Comparison of ENCODE assay signal across 14 cellular contexts in genomic region chr6:143241110-143241509, GRCh38.
DNase-seq lines count a peak whose midpoint lies in the region; ATAC-seq and TF ChIP-seq lines count a peak whose summit lies in the region.
"Had no signal": no experiment of that assay in that cellular context is flagged by ENCODE, and none has a peak within 500 bp of the region (broad histone marks: within the 10 kb centered on the region; RNA-seq: fewer than 3 reads in every experiment).

No MANE protein-coding gene starts in this region.

- 13 to 34% (median 18%) methylated on average over 4 of the region's 4 CpGs for WGBS in ovary, 3 donors

- DNase-seq in Right ventricle myocardium inferior (ENCODE audit: missing footprints) (no peak), cardiac septum (ENCODE audit: low spot score) (no peak), fibroblast of mammary gland (ENCODE audit: low read depth) (peak; percentile 75), ovary (peak; percentile 67 to 79 (median 71)), NCI-H446 treated with DMSO at 0.1 percent for 48 hours (lab: John Stamatoyannopoulos, UW) (no peak)
- DNase-seq in stimulated activated CD4-positive, alpha-beta T cell treated with anti-CD3 and anti-CD28 coated beads, Interleukin-2, amount 100 ng/mL, for 24 hours, result no peak
- DNase-seq: CD4-positive, CD25-positive, alpha-beta regulatory T cell; HCEC 1CT; NCI-H1105 treated with DMSO at 0.1 percent for 48 hours; NCI-H187 had no signal

- H3K9ac ChIP-seq in subcutaneous abdominal adipose tissue (ENCODE audit: low read length in 5 of 5), result no peak overlapping the region

- ATAC-seq in Right ventricle myocardium inferior (peak; percentile 62), HG03457 (IDR thresholded peaks at IDR 0.05; ENCODE audit: unreplicated experiment) (no peak)

- no peak for TF ChIP-seq POLR2A in ovary (IDR thresholded peaks at IDR 0.05)

- TF ChIP-seq CTCF in fibroblast of mammary gland (conservative IDR thresholded peaks at IDR 0.05; ENCODE audit: control insufficient read depth, insufficient read depth, low read depth, low read length), result no peak
- no peak for TF ChIP-seq CTCF in ovary (IDR thresholded peaks at IDR 0.05)

- H3K27me3 ChIP-seq in ovary (no peaks in the 10 kb centered on the region), subcutaneous abdominal adipose tissue (ENCODE audit: control insufficient read depth in 5 of 5, insufficient read depth in 4 of 5, low read length in 5 of 5) (no peaks in the 10 kb centered on the region)

- peaks cover 3% of the 10 kb centered on the region for H3K4me1 ChIP-seq in ovary (ENCODE audit: insufficient read depth)
- peaks cover 0 to 23% (median 8%) of the 10 kb centered on the region in 5 donors for H3K4me1 ChIP-seq in subcutaneous abdominal adipose tissue (ENCODE audit: control insufficient read depth in 5 of 5, insufficient read depth in 5 of 5, low read length in 5 of 5)

- H3K27ac ChIP-seq in ovary (peak overlapping the region in 1 of 2 donors; percentile 71), subcutaneous abdominal adipose tissue (ENCODE audit: low read depth, low read length) (peak overlapping the region; percentile 69)
- H3K27ac ChIP-seq: 22Rv1, RWPE1 had no signal

- H3K36me3 ChIP-seq in ovary (no peaks in the 10 kb centered on the region), subcutaneous abdominal adipose tissue (ENCODE audit: control insufficient read depth in 5 of 5, insufficient read depth in 5 of 5, low read length in 5 of 5) (no peaks in the 10 kb centered on the region)

- intact Hi-C loops in Right ventricle myocardium inferior (cut with DNase I), result no loop called here
- intact Hi-C loops in cardiac septum (cut with DNase I), result no loop called here
- intact Hi-C loops in ovary (cut with DNase I), result no loop called here

- no peak for TF ChIP-seq EP300 in ovary (IDR thresholded peaks at IDR 0.05)

- no peak overlapping the region for H3K4me3 ChIP-seq in fibroblast of mammary gland (ENCODE audit: control insufficient read depth, low read depth, low read length)
- no peak overlapping the region for H3K4me3 ChIP-seq in ovary
- no peak overlapping the region for H3K4me3 ChIP-seq in subcutaneous abdominal adipose tissue (ENCODE audit: low read depth in 1 of 5, low read length in 5 of 5)

- no peaks in the 10 kb centered on the region for H3K9me3 ChIP-seq in ovary
- H3K9me3 ChIP-seq in subcutaneous abdominal adipose tissue (ENCODE audit: control insufficient read depth in 5 of 5, low read length in 5 of 5), result no peaks in the 10 kb centered on the region

Comparison
In these comparisons a context has a peak if more than half of its experiments do, and no peak if none do; other contexts are left out.
1. DNase-seq: peak in fibroblast of mammary gland (single experiment) and ovary (5 of 5); none in Right ventricle myocardium inferior (single experiment), cardiac septum (single experiment), NCI-H446 treated with DMSO at 0.1 percent for 48 hours (single experiment) and stimulated activated CD4-positive, alpha-beta T cell treated with anti-CD3 and anti-CD28 coated beads, Interleukin-2, amount 100 ng/mL, for 24 hours (0 of 2).